28 cellular contexts compared by ENCODE assay signal in the genomic region with DNA sequence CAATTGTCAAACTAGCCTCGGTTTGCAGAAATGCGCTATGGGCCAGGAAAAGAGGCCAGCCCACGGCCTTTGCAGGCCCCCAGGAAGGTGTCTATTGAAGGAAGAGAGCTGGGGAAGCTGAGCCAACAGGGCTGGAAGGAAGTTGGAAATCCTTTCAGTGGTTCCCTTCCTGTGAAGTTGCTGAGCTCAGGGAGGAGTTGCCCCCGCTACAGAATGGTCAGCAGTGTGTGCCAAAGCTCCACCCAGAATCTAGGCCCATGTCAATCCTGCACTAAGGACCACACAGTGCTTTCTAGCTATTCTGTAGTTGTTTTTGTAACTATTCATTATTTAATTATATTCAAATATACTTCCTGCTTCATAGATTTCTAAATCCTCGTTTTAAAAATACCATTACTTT.
"Had no signal": no experiment of that assay in that cellular context is flagged by ENCODE, and none has a peak within 500 bp of the region (broad histone marks: within the 10 kb centered on the region; RNA-seq: fewer than 3 reads in every experiment).

No MANE protein-coding gene starts in this region.

- H3K4me3 Mint-ChIP-seq: activated naive CD4-positive, alpha-beta T cell treated with anti-CD3 and anti-CD28 coated beads, Interleukin-2, amount 10 ng/mL, durations not matched to agents 7 days and 5 days; activated naive CD8-positive, alpha-beta T cell treated with anti-CD3 and anti-CD28 coated beads, Interleukin-2, amount 10 ng/mL, durations not matched to agents 7 days and 5 days; brain; endodermal cell; immature natural killer cell; nephron; T-helper 1 cell treated with Interleukin-12 subunit alpha and Interleukin-12 subunit beta and Interleukin-4 antibody, amounts not matched to agents 30 μg/mL and 1 μg/mL, for 36 hours had no signal

- DNase-seq: activated CD4-positive, alpha-beta T cell treated with anti-CD3 and anti-CD28 coated beads for 48 hours; activated CD4-positive, alpha-beta T cell treated with anti-CD3 and anti-CD28 coated beads, Interleukin-2, amount 50 U/mL, for 48 hours; activated CD8-positive, alpha-beta memory T cell treated with anti-CD3 and anti-CD28 coated beads for 24 hours; activated gamma-delta T cell; activated naive CD4-positive, alpha-beta T cell treated with anti-CD3 and anti-CD28 coated beads, Interleukin-2, amount 10 ng/mL, durations not matched to agents 7 days and 5 days; activated naive CD8-positive, alpha-beta T cell treated with anti-CD3 and anti-CD28 coated beads, Interleukin-2, amount 10 ng/mL, durations not matched to agents 7 days and 5 days; caudate nucleus; cortex of kidney; endodermal cell; esophagus squamous epithelium; foreskin melanocyte; glutamatergic neuron; immature natural killer cell; mammary epithelial cell; ovary; stimulated activated CD4-positive, alpha-beta T cell treated with anti-CD3 and anti-CD28 coated beads, Interleukin-15, amount 100 ng/mL, for 24 hours; stimulated activated CD4-positive, alpha-beta T cell treated with anti-CD3 and anti-CD28 coated beads, Interleukin-2, amount 100 ng/mL, for 24 hours; stimulated activated naive CD4-positive, alpha-beta T cell; SW 1271; T-helper 9 cell; WERI-Rb-1 had no signal

- H3K27ac Mint-ChIP-seq: activated naive CD4-positive, alpha-beta T cell treated with anti-CD3 and anti-CD28 coated beads, Interleukin-2, amount 10 ng/mL, durations not matched to agents 7 days and 5 days; activated naive CD8-positive, alpha-beta T cell treated with anti-CD3 and anti-CD28 coated beads, Interleukin-2, amount 10 ng/mL, durations not matched to agents 7 days and 5 days; endodermal cell; immature natural killer cell; nephron; progenitor cell of endocrine pancreas; T-helper 1 cell treated with Interleukin-12 subunit alpha and Interleukin-12 subunit beta and Interleukin-4 antibody, amounts not matched to agents 30 μg/mL and 1 μg/mL, for 36 hours had no signal

- H3K27me3 ChIP-seq: ascending aorta, esophagus squamous epithelium, ovary, tibial nerve had no signal

- H3K27me3 Mint-ChIP-seq: activated naive CD4-positive, alpha-beta T cell treated with anti-CD3 and anti-CD28 coated beads, Interleukin-2, amount 10 ng/mL, durations not matched to agents 7 days and 5 days; activated naive CD8-positive, alpha-beta T cell treated with anti-CD3 and anti-CD28 coated beads, Interleukin-2, amount 10 ng/mL, durations not matched to agents 7 days and 5 days; progenitor cell of endocrine pancreas had no signal

- ATAC-seq: activated CD4-positive, CD25-positive, alpha-beta regulatory T cell treated with anti-CD3 and anti-CD28 coated beads, Interleukin-2, amount 50 U/mL, for 24 hours had no signal

- H3K27ac ChIP-seq: ascending aorta, esophagus squamous epithelium, ovary, tibial nerve, WERI-Rb-1 had no signal

- H3K36me3 Mint-ChIP-seq: activated naive CD8-positive, alpha-beta T cell treated with anti-CD3 and anti-CD28 coated beads, Interleukin-2, amount 10 ng/mL, durations not matched to agents 7 days and 5 days; immature natural killer cell had no signal

- H3K9me3 Mint-ChIP-seq: activated naive CD4-positive, alpha-beta T cell treated with anti-CD3 and anti-CD28 coated beads, Interleukin-2, amount 10 ng/mL, durations not matched to agents 7 days and 5 days; activated naive CD8-positive, alpha-beta T cell treated with anti-CD3 and anti-CD28 coated beads, Interleukin-2, amount 10 ng/mL, durations not matched to agents 7 days and 5 days; brain; endodermal cell; immature natural killer cell; nephron; T-helper 1 cell treated with Interleukin-12 subunit alpha and Interleukin-12 subunit beta and Interleukin-4 antibody, amounts not matched to agents 30 μg/mL and 1 μg/mL, for 36 hours had no signal

- H3K4me1 Mint-ChIP-seq: activated naive CD4-positive, alpha-beta T cell treated with anti-CD3 and anti-CD28 coated beads, Interleukin-2, amount 10 ng/mL, durations not matched to agents 7 days and 5 days; activated naive CD8-positive, alpha-beta T cell treated with anti-CD3 and anti-CD28 coated beads, Interleukin-2, amount 10 ng/mL, durations not matched to agents 7 days and 5 days; immature natural killer cell had no signal

- H3K36me3 ChIP-seq: ovary, WERI-Rb-1 had no signal

- H3K4me3 ChIP-seq: ascending aorta, esophagus squamous epithelium, ovary, tibial nerve had no signal

- H3K9me3 ChIP-seq: ascending aorta, esophagus squamous epithelium, ovary, tibial nerve had no signal
